17 cellular contexts compared by ENCODE assay signal in genomic region chr7:70356975-70357374, GRCh38.
DNase-seq lines count a peak whose midpoint lies in the region; ATAC-seq and TF ChIP-seq lines count a peak whose summit lies in the region.
"Had no signal": no experiment of that assay in that cellular context is flagged by ENCODE, and none has a peak within 500 bp of the region (broad histone marks: within the 10 kb centered on the region; RNA-seq: fewer than 3 reads in every experiment).

No MANE protein-coding gene starts in this region.

- TF ChIP-seq EP300 in ovary (IDR thresholded peaks at IDR 0.05), result no peak

- H3K4me2 ChIP-seq in Karpas-422 (ENCODE audit: low read depth, low read length, poor library complexity, severe bottlenecking), result peak overlapping the region; percentile 68

- no peaks in the 10 kb centered on the region for H3K79me2 ChIP-seq in Karpas-422 (ENCODE audit: low read length)

- ATAC-seq in lower lobe of right lung, result no peak
- ATAC-seq: K562, Panc1 had no signal

- H3K27ac ChIP-seq in C4-2B, result peak overlapping the region; percentile 55
- H3K27ac ChIP-seq in Karpas-422 (ENCODE audit: low read length), result peak overlapping the region; percentile 94
- no peak overlapping the region for H3K27ac ChIP-seq in effector memory CD4-positive, alpha-beta T cell (ENCODE audit: insufficient read depth, low read length, poor library complexity, severe bottlenecking)
- no peak overlapping the region for H3K27ac ChIP-seq in lower lobe of right lung
- H3K27ac ChIP-seq in ovary, result no peak overlapping the region
- H3K27ac ChIP-seq: RWPE1 had no signal

- H4K20me1 ChIP-seq in Karpas-422 (ENCODE audit: insufficient read depth, low read depth, low read length), result no peaks in the 10 kb centered on the region

- TF ChIP-seq CTCF in C4-2B (conservative IDR thresholded peaks at IDR 0.05) (no peak), lower lobe of right lung (IDR thresholded peaks at IDR 0.05) (no peak), ovary (IDR thresholded peaks at IDR 0.05) (no peak)

- TF ChIP-seq POLR2A in ovary (IDR thresholded peaks at IDR 0.05), result no peak

- peak overlapping the region; percentile 47; the same call in 1 of the 2 replicates for H3K9ac ChIP-seq in Karpas-422 (ENCODE audit: low read length)

- H3K36me3 ChIP-seq in Karpas-422 (ENCODE audit: insufficient read depth, low read length) (no peaks in the 10 kb centered on the region), lower lobe of right lung (no peaks in the 10 kb centered on the region), ovary (no peaks in the 10 kb centered on the region)
- no peaks in the 10 kb centered on the region for H3K36me3 ChIP-seq in effector memory CD4-positive, alpha-beta T cell (ENCODE audit: control insufficient read depth, insufficient read depth, low read length)
- H3K36me3 ChIP-seq: BE2C, MG63 had no signal

- H3K4me3 ChIP-seq in Karpas-422 (ENCODE audit: low read length) (peak overlapping the region; percentile 46), lower lobe of right lung (no peak overlapping the region), ovary (no peak overlapping the region)
- H3K4me3 ChIP-seq in effector memory CD4-positive, alpha-beta T cell (ENCODE audit: insufficient read depth, low read depth, low read length, poor library complexity, severe bottlenecking), result no peak overlapping the region
- H3K4me3 ChIP-seq: K562, MG63 had no signal

- intact Hi-C loops in lower lobe of right lung (cut with DNase I) (no loop called here), ovary (cut with DNase I) (no loop called here)

- no peaks in the 10 kb centered on the region for H3K9me3 ChIP-seq in Karpas-422 (ENCODE audit: low read length)
- H3K9me3 ChIP-seq in effector memory CD4-positive, alpha-beta T cell (ENCODE audit: control insufficient read depth, low read length), result no peaks in the 10 kb centered on the region
- no peaks in the 10 kb centered on the region for H3K9me3 ChIP-seq in lower lobe of right lung
- no peaks in the 10 kb centered on the region for H3K9me3 ChIP-seq in ovary
- H3K9me3 ChIP-seq: BE2C, MG63 had no signal

- H3K9me2 ChIP-seq in Karpas-422 (replicated peaks; ENCODE audit: insufficient read depth, low read length), result no peaks in the 10 kb centered on the region

- peak; percentile 14 for DNase-seq in Ammon's horn (ENCODE audit: low spot score)
- no peak for DNase-seq in Karpas-422
- DNase-seq in cerebellar cortex (ENCODE audit: low spot score), result peak; percentile 22
- DNase-seq in effector memory CD4-positive, alpha-beta T cell, result no peak
- no peak for DNase-seq in lower lobe of right lung
- no peak for DNase-seq in ovary
- DNase-seq: BE2C, Calu3, GF-D8, MG63, NCI-H345, SHP77, T-helper 1 cell had no signal

- 93 to 99% (median 99%) methylated on average over 3 of the region's 3 CpGs for WGBS in ovary, 3 donors

- no peak overlapping the region for H2AFZ ChIP-seq in Karpas-422 (ENCODE audit: low read length)

- H3K4me1 ChIP-seq in Karpas-422 (ENCODE audit: low read length) (peaks cover 36% of the 10 kb centered on the region), lower lobe of right lung (no peaks in the 10 kb centered on the region), ovary (ENCODE audit: insufficient read depth) (peaks cover 2% of the 10 kb centered on the region)
- H3K4me1 ChIP-seq in effector memory CD4-positive, alpha-beta T cell (ENCODE audit: control insufficient read depth, insufficient read depth, low read length, poor library complexity, severe bottlenecking), result peaks cover 10% of the 10 kb centered on the region

- H3K27me3 ChIP-seq in Karpas-422 (ENCODE audit: low read length) (no peaks in the 10 kb centered on the region), lower lobe of right lung (ENCODE audit: low read depth) (no peaks in the 10 kb centered on the region), ovary (no peaks in the 10 kb centered on the region)
- no peaks in the 10 kb centered on the region for H3K27me3 ChIP-seq in effector memory CD4-positive, alpha-beta T cell (replicated peaks; ENCODE audit: control insufficient read depth, insufficient read depth, low read length, poor library complexity, severe bottlenecking)
- H3K27me3 ChIP-seq: BE2C, MG63 had no signal

Comparison
In these comparisons a context has a peak if more than half of its experiments do, and no peak if none do; other contexts are left out.
1. DNase-seq: peak in Ammon's horn (single experiment) and cerebellar cortex (single experiment); none in Karpas-422 (single experiment), effector memory CD4-positive, alpha-beta T cell (0 of 3), lower lobe of right lung (single experiment) and ovary (0 of 5).
2. H3K27ac ChIP-seq: peak in C4-2B (single experiment) and Karpas-422 (single experiment); none in effector memory CD4-positive, alpha-beta T cell (single experiment), lower lobe of right lung (single experiment) and ovary (0 of 2).